Comparison of ENCODE assay signal across 1 cellular context in genomic region chr3:161220850-161221753, GRCh38.
TF ChIP-seq lines count a peak whose summit lies in the region.

NMD3 (plus strand) TSS chr3:161221311; CDS start chr3:161222014, 703 bp downstream.

TF ChIP-seq in HepG2, 621 proteins besides CTCF, POLR2A, EP300 and RAD21 (continued from another document and continues in another):
- TF ChIP-seq, protein P1, sequence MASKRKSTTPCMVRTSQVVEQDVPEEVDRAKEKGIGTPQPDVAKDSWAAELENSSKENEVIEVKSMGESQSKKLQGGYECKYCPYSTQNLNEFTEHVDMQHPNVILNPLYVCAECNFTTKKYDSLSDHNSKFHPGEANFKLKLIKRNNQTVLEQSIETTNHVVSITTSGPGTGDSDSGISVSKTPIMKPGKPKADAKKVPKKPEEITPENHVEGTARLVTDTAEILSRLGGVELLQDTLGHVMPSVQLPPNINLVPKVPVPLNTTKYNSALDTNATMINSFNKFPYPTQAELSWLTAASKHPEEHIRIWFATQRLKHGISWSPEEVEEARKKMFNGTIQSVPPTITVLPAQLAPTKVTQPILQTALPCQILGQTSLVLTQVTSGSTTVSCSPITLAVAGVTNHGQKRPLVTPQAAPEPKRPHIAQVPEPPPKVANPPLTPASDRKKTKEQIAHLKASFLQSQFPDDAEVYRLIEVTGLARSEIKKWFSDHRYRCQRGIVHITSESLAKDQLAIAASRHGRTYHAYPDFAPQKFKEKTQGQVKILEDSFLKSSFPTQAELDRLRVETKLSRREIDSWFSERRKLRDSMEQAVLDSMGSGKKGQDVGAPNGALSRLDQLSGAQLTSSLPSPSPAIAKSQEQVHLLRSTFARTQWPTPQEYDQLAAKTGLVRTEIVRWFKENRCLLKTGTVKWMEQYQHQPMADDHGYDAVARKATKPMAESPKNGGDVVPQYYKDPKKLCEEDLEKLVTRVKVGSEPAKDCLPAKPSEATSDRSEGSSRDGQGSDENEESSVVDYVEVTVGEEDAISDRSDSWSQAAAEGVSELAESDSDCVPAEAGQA (IDR thresholded peaks at IDR 0.05; ENCODE audit: low read depth): 0 out of 2 replicates have a peak, but pooled peaks have one; percentile 18
- TF ChIP-seq, protein P1 (CRISPR knock-in tag; IDR thresholded peaks at IDR 0.05; ENCODE audit: borderline replicate concordance): no peak; the same call in 1 of the 2 replicates
- TF ChIP-seq WIZ (CRISPR knock-in tag; IDR thresholded peaks at IDR 0.05): no peak
- peak; percentile 89; the same call in 1 of the 2 replicates for TF ChIP-seq ZNF598 (CRISPR knock-in tag; IDR thresholded peaks at IDR 0.05; ENCODE audit: borderline replicate concordance)
- TF ChIP-seq POLR2G (IDR thresholded peaks at IDR 0.05; ENCODE audit: low read depth, low read length): peak; percentile 98
- peak; percentile 30; the same call in 1 of the 2 replicates for TF ChIP-seq ETV6 (CRISPR knock-in tag; conservative IDR thresholded peaks at IDR 0.05)
- no peak for TF ChIP-seq SRSF9 (IDR thresholded peaks at IDR 0.05; ENCODE audit: borderline replicate concordance, insufficient read depth, low read depth, low read length, poor library complexity, severe bottlenecking)
- TF ChIP-seq, protein P2, sequence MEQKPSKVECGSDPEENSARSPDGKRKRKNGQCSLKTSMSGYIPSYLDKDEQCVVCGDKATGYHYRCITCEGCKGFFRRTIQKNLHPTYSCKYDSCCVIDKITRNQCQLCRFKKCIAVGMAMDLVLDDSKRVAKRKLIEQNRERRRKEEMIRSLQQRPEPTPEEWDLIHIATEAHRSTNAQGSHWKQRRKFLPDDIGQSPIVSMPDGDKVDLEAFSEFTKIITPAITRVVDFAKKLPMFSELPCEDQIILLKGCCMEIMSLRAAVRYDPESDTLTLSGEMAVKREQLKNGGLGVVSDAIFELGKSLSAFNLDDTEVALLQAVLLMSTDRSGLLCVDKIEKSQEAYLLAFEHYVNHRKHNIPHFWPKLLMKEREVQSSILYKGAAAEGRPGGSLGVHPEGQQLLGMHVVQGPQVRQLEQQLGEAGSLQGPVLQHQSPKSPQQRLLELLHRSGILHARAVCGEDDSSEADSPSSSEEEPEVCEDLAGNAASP (CRISPR knock-in tag; IDR thresholded peaks at IDR 0.05; ENCODE audit: borderline replicate concordance): peak; percentile 31
- TF ChIP-seq GATAD2A (CRISPR knock-in tag; IDR thresholded peaks at IDR 0.05): peak; percentile 30; the same call in 1 of the 2 replicates
- TF ChIP-seq ETV5 (CRISPR knock-in tag; IDR thresholded peaks at IDR 0.05; ENCODE audit: borderline replicate concordance): peak; percentile 30; the same call in 1 of the 2 replicates
- 0 out of 2 replicates have a peak, but pooled peaks have one; percentile 37 for TF ChIP-seq ARNT2 (CRISPR knock-in tag; IDR thresholded peaks at IDR 0.05; ENCODE audit: low read depth)
- TF ChIP-seq POLR2AphosphoS5 (IDR thresholded peaks at IDR 0.05; ENCODE audit: low read depth, low read length): peak; percentile 89
- TF ChIP-seq HOXA3 (CRISPR knock-in tag; IDR thresholded peaks at IDR 0.05): peak; percentile 74
- peak; percentile 57; the same call in 1 of the 2 replicates for TF ChIP-seq NR2C2 (CRISPR knock-in tag; IDR thresholded peaks at IDR 0.05; ENCODE audit: borderline replicate concordance)
- peak; percentile 60; the same call in 1 of the 2 replicates for TF ChIP-seq PITX1 (CRISPR knock-in tag; IDR thresholded peaks at IDR 0.05)
- TF ChIP-seq, protein P3, sequence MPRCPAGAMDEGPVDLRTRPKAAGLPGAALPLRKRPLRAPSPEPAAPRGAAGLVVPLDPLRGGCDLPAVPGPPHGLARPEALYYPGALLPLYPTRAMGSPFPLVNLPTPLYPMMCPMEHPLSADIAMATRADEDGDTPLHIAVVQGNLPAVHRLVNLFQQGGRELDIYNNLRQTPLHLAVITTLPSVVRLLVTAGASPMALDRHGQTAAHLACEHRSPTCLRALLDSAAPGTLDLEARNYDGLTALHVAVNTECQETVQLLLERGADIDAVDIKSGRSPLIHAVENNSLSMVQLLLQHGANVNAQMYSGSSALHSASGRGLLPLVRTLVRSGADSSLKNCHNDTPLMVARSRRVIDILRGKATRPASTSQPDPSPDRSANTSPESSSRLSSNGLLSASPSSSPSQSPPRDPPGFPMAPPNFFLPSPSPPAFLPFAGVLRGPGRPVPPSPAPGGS (CRISPR knock-in tag; IDR thresholded peaks at IDR 0.05): peak; percentile 89
- peak; percentile 60; the same call in 1 of the 2 replicates for TF ChIP-seq ZNF703 (CRISPR knock-in tag; IDR thresholded peaks at IDR 0.05; ENCODE audit: borderline replicate concordance)
- TF ChIP-seq ZNF138 (CRISPR knock-in tag; IDR thresholded peaks at IDR 0.05; ENCODE audit: low read depth): peak; percentile 74; the same call in 1 of the 2 replicates
- no peak; the same call in 1 of the 2 replicates for TF ChIP-seq HNF1A (IDR thresholded peaks at IDR 0.05; ENCODE audit: low read depth)
- peak; percentile 67; the same call in 1 of the 2 replicates for TF ChIP-seq HNF1A (CRISPR knock-in tag; IDR thresholded peaks at IDR 0.05; ENCODE audit: borderline replicate concordance)
- TF ChIP-seq HDAC2 (CRISPR knock-in tag; IDR thresholded peaks at IDR 0.05): peak; percentile 28; the same call in 1 of the 2 replicates
- TF ChIP-seq, protein P4, sequence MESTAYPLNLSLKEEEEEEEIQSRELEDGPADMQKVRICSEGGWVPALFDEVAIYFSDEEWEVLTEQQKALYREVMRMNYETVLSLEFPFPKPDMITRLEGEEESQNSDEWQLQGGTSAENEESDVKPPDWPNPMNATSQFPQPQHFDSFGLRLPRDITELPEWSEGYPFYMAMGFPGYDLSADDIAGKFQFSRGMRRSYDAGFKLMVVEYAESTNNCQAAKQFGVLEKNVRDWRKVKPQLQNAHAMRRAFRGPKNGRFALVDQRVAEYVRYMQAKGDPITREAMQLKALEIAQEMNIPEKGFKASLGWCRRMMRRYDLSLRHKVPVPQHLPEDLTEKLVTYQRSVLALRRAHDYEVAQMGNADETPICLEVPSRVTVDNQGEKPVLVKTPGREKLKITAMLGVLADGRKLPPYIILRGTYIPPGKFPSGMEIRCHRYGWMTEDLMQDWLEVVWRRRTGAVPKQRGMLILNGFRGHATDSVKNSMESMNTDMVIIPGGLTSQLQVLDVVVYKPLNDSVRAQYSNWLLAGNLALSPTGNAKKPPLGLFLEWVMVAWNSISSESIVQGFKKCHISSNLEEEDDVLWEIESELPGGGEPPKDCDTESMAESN (CRISPR knock-in tag; conservative IDR thresholded peaks at IDR 0.05): peak; percentile 61
- peak; percentile 49; the same call in 1 of the 2 replicates for TF ChIP-seq PATZ1 (CRISPR knock-in tag; IDR thresholded peaks at IDR 0.05)
- TF ChIP-seq ZNF589 (CRISPR knock-in tag; conservative IDR thresholded peaks at IDR 0.05): 0 out of 2 replicates have a peak, but pooled peaks have one; percentile 44
- TF ChIP-seq, protein P5, sequence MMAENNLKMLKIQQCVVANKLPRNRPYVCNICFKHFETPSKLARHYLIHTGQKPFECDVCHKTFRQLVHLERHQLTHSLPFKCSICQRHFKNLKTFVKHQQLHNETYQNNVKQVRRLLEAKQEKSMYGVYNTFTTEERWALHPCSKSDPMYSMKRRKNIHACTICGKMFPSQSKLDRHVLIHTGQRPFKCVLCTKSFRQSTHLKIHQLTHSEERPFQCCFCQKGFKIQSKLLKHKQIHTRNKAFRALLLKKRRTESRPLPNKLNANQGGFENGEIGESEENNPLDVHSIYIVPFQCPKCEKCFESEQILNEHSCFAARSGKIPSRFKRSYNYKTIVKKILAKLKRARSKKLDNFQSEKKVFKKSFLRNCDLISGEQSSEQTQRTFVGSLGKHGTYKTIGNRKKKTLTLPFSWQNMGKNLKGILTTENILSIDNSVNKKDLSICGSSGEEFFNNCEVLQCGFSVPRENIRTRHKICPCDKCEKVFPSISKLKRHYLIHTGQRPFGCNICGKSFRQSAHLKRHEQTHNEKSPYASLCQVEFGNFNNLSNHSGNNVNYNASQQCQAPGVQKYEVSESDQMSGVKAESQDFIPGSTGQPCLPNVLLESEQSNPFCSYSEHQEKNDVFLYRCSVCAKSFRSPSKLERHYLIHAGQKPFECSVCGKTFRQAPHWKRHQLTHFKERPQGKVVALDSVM (CRISPR knock-in tag; IDR thresholded peaks at IDR 0.05): 0 out of 2 replicates have a peak, but pooled peaks have one; percentile 35
- TF ChIP-seq, protein P6, sequence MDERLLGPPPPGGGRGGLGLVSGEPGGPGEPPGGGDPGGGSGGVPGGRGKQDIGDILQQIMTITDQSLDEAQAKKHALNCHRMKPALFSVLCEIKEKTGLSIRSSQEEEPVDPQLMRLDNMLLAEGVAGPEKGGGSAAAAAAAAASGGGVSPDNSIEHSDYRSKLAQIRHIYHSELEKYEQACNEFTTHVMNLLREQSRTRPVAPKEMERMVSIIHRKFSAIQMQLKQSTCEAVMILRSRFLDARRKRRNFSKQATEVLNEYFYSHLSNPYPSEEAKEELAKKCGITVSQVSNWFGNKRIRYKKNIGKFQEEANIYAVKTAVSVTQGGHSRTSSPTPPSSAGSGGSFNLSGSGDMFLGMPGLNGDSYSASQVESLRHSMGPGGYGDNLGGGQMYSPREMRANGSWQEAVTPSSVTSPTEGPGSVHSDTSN (CRISPR knock-in tag; IDR thresholded peaks at IDR 0.05): no peak
- TF ChIP-seq HNF4A (CRISPR knock-in tag; IDR thresholded peaks at IDR 0.05): no peak
- TF ChIP-seq, protein P7, sequence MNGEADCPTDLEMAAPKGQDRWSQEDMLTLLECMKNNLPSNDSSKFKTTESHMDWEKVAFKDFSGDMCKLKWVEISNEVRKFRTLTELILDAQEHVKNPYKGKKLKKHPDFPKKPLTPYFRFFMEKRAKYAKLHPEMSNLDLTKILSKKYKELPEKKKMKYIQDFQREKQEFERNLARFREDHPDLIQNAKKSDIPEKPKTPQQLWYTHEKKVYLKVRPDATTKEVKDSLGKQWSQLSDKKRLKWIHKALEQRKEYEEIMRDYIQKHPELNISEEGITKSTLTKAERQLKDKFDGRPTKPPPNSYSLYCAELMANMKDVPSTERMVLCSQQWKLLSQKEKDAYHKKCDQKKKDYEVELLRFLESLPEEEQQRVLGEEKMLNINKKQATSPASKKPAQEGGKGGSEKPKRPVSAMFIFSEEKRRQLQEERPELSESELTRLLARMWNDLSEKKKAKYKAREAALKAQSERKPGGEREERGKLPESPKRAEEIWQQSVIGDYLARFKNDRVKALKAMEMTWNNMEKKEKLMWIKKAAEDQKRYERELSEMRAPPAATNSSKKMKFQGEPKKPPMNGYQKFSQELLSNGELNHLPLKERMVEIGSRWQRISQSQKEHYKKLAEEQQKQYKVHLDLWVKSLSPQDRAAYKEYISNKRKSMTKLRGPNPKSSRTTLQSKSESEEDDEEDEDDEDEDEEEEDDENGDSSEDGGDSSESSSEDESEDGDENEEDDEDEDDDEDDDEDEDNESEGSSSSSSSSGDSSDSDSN (CRISPR knock-in tag; IDR thresholded peaks at IDR 0.05): peak; percentile 75; the same call in 1 of the 2 replicates
- 0 out of 2 replicates have a peak, but pooled peaks have one; percentile 44 for TF ChIP-seq ZBTB21 (CRISPR knock-in tag; IDR thresholded peaks at IDR 0.05)
- TF ChIP-seq KLF11 (CRISPR knock-in tag; IDR thresholded peaks at IDR 0.05): peak; percentile 38; the same call in 1 of the 2 replicates
- TF ChIP-seq SIX1 (CRISPR knock-in tag; IDR thresholded peaks at IDR 0.05; ENCODE audit: borderline replicate concordance): no peak
